9 cellular contexts compared by ENCODE assay signal in genomic region chr2:231800493-231801091, GRCh38. TPM values are rescaled to one million over a fixed set of nuclear protein-coding genes. Genes with fewer than 3 reads are reported as not detected.
A peak's percentile ranks its signal among the peaks of the same experiment; 100 is the strongest.
DNase-seq lines count a peak whose midpoint lies in the region; ATAC-seq, FAIRE-seq and TF ChIP-seq lines count a peak whose summit lies in the region.
"Had no signal": no experiment of that assay in that cellular context is flagged by ENCODE, and none has a peak within 500 bp of the region (broad histone marks: within the 10 kb centered on the region; RNA-seq: fewer than 3 reads in every experiment).

No MANE protein-coding gene starts in this region.

- H4K20me1 ChIP-seq in OCI-LY3 (ENCODE audit: insufficient read depth, low read length) (no peaks in the 10 kb centered on the region; the same call in 1 of the 2 replicates), astrocyte (ENCODE audit: insufficient read depth, low read length) (peaks cover 58% of the 10 kb centered on the region)

- H3K4me1 Mint-ChIP-seq in astrocyte (ENCODE audit: low read depth, unreplicated experiment), result peaks cover under 1% of the 10 kb centered on the region

- H3K4me2 ChIP-seq in OCI-LY3 (ENCODE audit: low read length) (no peak overlapping the region), astrocyte (ENCODE audit: low read length) (no peak overlapping the region)

- no peaks in the 10 kb centered on the region for H3K4me1 ChIP-seq in OCI-LY3 (ENCODE audit: low read length)
- H3K4me1 ChIP-seq in astrocyte (ENCODE audit: insufficient read depth, low read length), result no peaks in the 10 kb centered on the region
- H3K4me1 ChIP-seq in tibial artery, result no peaks in the 10 kb centered on the region

- no peak overlapping the region for H2AFZ ChIP-seq in OCI-LY3 (ENCODE audit: low read depth, low read length)
- H2AFZ ChIP-seq in astrocyte (ENCODE audit: low read depth, low read length), result no peak overlapping the region

- TF ChIP-seq CTCF in OCI-LY3 (IDR thresholded peaks at IDR 0.05; ENCODE audit: low read depth, low read length), result peak; percentile 56
- TF ChIP-seq CTCF in astrocyte (IDR thresholded peaks at IDR 0.05; ENCODE audit: insufficient read depth, low read depth, low read length), result peak; percentile 82
- TF ChIP-seq CTCF in tibial artery (IDR thresholded peaks at IDR 0.05), result peak; percentile 20 to 37

- intact Hi-C loops in Right ventricle myocardium inferior (cut with DNase I) (no loop called here), left cardiac atrium (cut with DNase I) (no loop called here), tibial artery (cut with DNase I; ENCODE audit: low total_unique reads) (no loop called here)

- peak; percentile 69 for DNase-seq in Right ventricle myocardium inferior (ENCODE audit: missing footprints)
- no peak for DNase-seq in left cardiac atrium
- DNase-seq in astrocyte (ENCODE audit: low read depth), result no peak
- DNase-seq in left kidney (ENCODE audit: low read depth, low spot score), result peak; percentile 44
- DNase-seq in tibial artery, result no peak

- ATAC-seq in Right ventricle myocardium inferior (no peak), left cardiac atrium (no peak), HG03354 (IDR thresholded peaks at IDR 0.05; ENCODE audit: poor library complexity, severe bottlenecking, unreplicated experiment) (no peak), GM21526 (IDR thresholded peaks at IDR 0.05; ENCODE audit: low FRiP score, unreplicated experiment) (no peak)

- no peak overlapping the region for H3K4me3 Mint-ChIP-seq in astrocyte (ENCODE audit: unreplicated experiment)
- H3K4me3 Mint-ChIP-seq: activated naive CD4-positive, alpha-beta T cell treated with anti-CD3 and anti-CD28 coated beads, Interleukin-2, amount 50 U/mL, for 24 hours had no signal

- H3K27ac Mint-ChIP-seq in astrocyte (ENCODE audit: unreplicated experiment), result no peak overlapping the region
- H3K27ac Mint-ChIP-seq: activated naive CD4-positive, alpha-beta T cell treated with anti-CD3 and anti-CD28 coated beads, Interleukin-2, amount 50 U/mL, for 24 hours had no signal

- H3K36me3 ChIP-seq in OCI-LY3 (replicated peaks; ENCODE audit: low read depth, low read length) (peaks cover 3% of the 10 kb centered on the region), astrocyte (ENCODE audit: insufficient read depth, low read length) (peaks cover 40% of the 10 kb centered on the region), tibial artery (peaks cover 36 to 96% (median 73%) of the 10 kb centered on the region in 3 donors)

- H3K27me3 ChIP-seq in OCI-LY3 (ENCODE audit: low read depth, low read length) (no peaks in the 10 kb centered on the region), astrocyte (ENCODE audit: insufficient read depth, low read length) (no peaks in the 10 kb centered on the region), tibial artery (no peaks in the 10 kb centered on the region)

- no peaks in the 10 kb centered on the region for H3K79me2 ChIP-seq in OCI-LY3 (ENCODE audit: low read length)
- H3K79me2 ChIP-seq in astrocyte (ENCODE audit: insufficient read depth, low read length), result peaks cover 38% of the 10 kb centered on the region

- no peak overlapping the region for H3K4me3 ChIP-seq in OCI-LY3 (ENCODE audit: low read length)
- no peak overlapping the region for H3K4me3 ChIP-seq in astrocyte (ENCODE audit: insufficient read depth, low read depth, low read length)
- H3K4me3 ChIP-seq in tibial artery, result no peak overlapping the region

- H3K36me3 Mint-ChIP-seq in astrocyte (ENCODE audit: low read depth, unreplicated experiment), result peaks cover 12% of the 10 kb centered on the region

- no peaks in the 10 kb centered on the region for H3K9me3 Mint-ChIP-seq in astrocyte (ENCODE audit: unreplicated experiment)
- H3K9me3 Mint-ChIP-seq: activated naive CD4-positive, alpha-beta T cell treated with anti-CD3 and anti-CD28 coated beads, Interleukin-2, amount 50 U/mL, for 24 hours had no signal

- H3K27me3 Mint-ChIP-seq in astrocyte (ENCODE audit: low read depth, unreplicated experiment), result no peaks in the 10 kb centered on the region
- H3K27me3 Mint-ChIP-seq: activated naive CD4-positive, alpha-beta T cell treated with anti-CD3 and anti-CD28 coated beads, Interleukin-2, amount 50 U/mL, for 24 hours had no signal

- H3K9ac ChIP-seq in OCI-LY3 (ENCODE audit: low read length) (no peak overlapping the region), astrocyte (ENCODE audit: low read length) (no peak overlapping the region)

- H3K9me3 ChIP-seq in OCI-LY3 (ENCODE audit: insufficient read depth, low read length) (no peaks in the 10 kb centered on the region), astrocyte (ENCODE audit: insufficient read depth, low read depth, low read length) (no peaks in the 10 kb centered on the region), tibial artery (no peaks in the 10 kb centered on the region)

- H3K27ac ChIP-seq in OCI-LY3 (ENCODE audit: low read length) (no peak overlapping the region), astrocyte (ENCODE audit: low read depth, low read length) (no peak overlapping the region), tibial artery (no peak overlapping the region)

- FAIRE-seq in astrocyte (lab: Jason Lieb, UNC), result no peak

RNA-seq across cellular contexts. Expression of gene COPS7B, which starts 14.3 kb away (rescaled TPM):
- total RNA-seq in Right ventricle myocardium inferior, result 19.8 TPM
- 10 to 100 TPM; 15.6 to 16.9 TPM for total RNA-seq in left cardiac atrium
- total RNA-seq in astrocyte, result 39.6 and 45.0 TPM in 2 replicates

RNA-seq across cellular contexts. Expression of gene PDE6D, which starts 19.5 kb away (rescaled TPM):
- total RNA-seq in Right ventricle myocardium inferior (14.5 TPM), left cardiac atrium (10 to 100 TPM; 16.6 to 18.8 TPM), astrocyte (18.9 and 19.0 TPM in 2 replicates)

Comparison
In these comparisons a context has a peak if more than half of its experiments do, and no peak if none do; other contexts are left out.
1. DNase-seq: peak in Right ventricle myocardium inferior (single experiment) and left kidney (single experiment); none in left cardiac atrium (single experiment), astrocyte (single experiment) and tibial artery (0 of 2).
2. CTCF ChIP-seq: peak in every context shown above with its lines; median percentile 82 in astrocyte; 56 in OCI-LY3; 28 in tibial artery.